9 cellular contexts compared by ENCODE assay signal in the genomic region with DNA sequence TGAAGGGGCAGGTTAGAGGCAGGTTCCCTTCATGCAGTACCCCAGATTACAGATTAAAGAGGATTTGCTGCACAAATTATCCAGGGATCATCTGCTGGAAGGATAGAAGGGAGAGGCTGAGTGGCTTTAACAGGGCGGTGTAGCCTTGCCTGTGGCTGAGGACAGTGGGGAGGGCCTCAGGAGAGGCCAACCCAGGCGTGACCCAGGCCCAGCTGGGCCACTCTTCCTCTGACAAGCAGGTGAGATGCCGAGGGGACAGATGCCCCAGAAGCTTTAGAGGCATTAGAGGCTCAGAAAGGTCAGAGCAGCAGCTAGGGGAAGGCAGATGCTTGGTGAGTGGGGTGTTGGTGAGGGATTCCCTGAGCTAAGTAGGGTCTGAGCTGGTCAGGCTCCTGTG. TPM values are rescaled to one million over a fixed set of nuclear protein-coding genes. Genes with fewer than 3 reads are reported as not detected.
A peak's percentile ranks its signal among the peaks of the same experiment; 100 is the strongest.
DNase-seq lines count a peak whose midpoint lies in the region; ATAC-seq and TF ChIP-seq lines count a peak whose summit lies in the region.
"Had no signal": no experiment of that assay in that cellular context is flagged by ENCODE, and none has a peak within 500 bp of the region (broad histone marks: within the 10 kb centered on the region; RNA-seq: fewer than 3 reads in every experiment).

No MANE protein-coding gene starts in this region.

- no peak for DNase-seq in activated naive CD8-positive, alpha-beta T cell treated with anti-CD3 and anti-CD28 coated beads, Interleukin-2, amount 50 U/mL, for 24 hours
- DNase-seq in breast epithelium (ENCODE audit: low spot score in 2 of 2): no peak
- DNase-seq in memory B cell (ENCODE audit: low spot score in 2 of 2): no peak
- no peak for DNase-seq in tibial artery
- DNase-seq in ACHN: no peak
- DNase-seq: foreskin keratinocyte had no signal

- H3K4me1 Mint-ChIP-seq in activated naive CD8-positive, alpha-beta T cell (ENCODE audit: low read depth): no peaks in the 10 kb centered on the region
- peaks cover 3% of the 10 kb centered on the region for H3K4me1 Mint-ChIP-seq in activated naive CD8-positive, alpha-beta T cell treated with anti-CD3 and anti-CD28 coated beads, Interleukin-2, amount 50 U/mL, for 24 hours
- H3K4me1 Mint-ChIP-seq in memory B cell: peaks cover 4% of the 10 kb centered on the region

- no peaks in the 10 kb centered on the region for H3K27me3 Mint-ChIP-seq in activated naive CD8-positive, alpha-beta T cell
- H3K27me3 Mint-ChIP-seq in activated naive CD8-positive, alpha-beta T cell treated with anti-CD3 and anti-CD28 coated beads, Interleukin-2, amount 50 U/mL, for 24 hours: peaks cover 33% of the 10 kb centered on the region
- peaks cover 9% of the 10 kb centered on the region for H3K27me3 Mint-ChIP-seq in memory B cell

- intact Hi-C loops in breast epithelium (cut with DNase I; ENCODE audit: low total_unique reads): no loop called here
- intact Hi-C loops in tibial artery (cut with DNase I; ENCODE audit: low total_unique reads): loop anchor here (10.0 kb wide), 1 partner anchor 92 kb away; no protein-coding TSS in a partner anchor

- in situ Hi-C loops in ACHN (cut with HindIII; ENCODE audit: low pct_ligation_motif_present, low pct_unique_long_range_greater_than_20kb, low sequenced_read_pairs): no loop called here

- peak overlapping the region in 1 of 2 donors; percentile 5 for H3K27ac ChIP-seq in breast epithelium
- H3K27ac ChIP-seq in tibial artery: peak overlapping the region; percentile 70 to 72
- H3K27ac ChIP-seq: foreskin keratinocyte had no signal

- no peak for ATAC-seq in activated naive CD8-positive, alpha-beta T cell treated with anti-CD3 and anti-CD28 coated beads, Interleukin-2, amount 50 U/mL, for 24 hours
- ATAC-seq in memory B cell (ENCODE audit: low read depth) (no peak), GM21529 (IDR thresholded peaks at IDR 0.05; ENCODE audit: unreplicated experiment) (no peak), GM21723 (IDR thresholded peaks at IDR 0.05; ENCODE audit: unreplicated experiment) (no peak)

- no peaks in the 10 kb centered on the region for H3K27me3 ChIP-seq in breast epithelium
- H3K27me3 ChIP-seq in tibial artery: no peaks in the 10 kb centered on the region

- no peak for TF ChIP-seq POLR2A in breast epithelium (IDR thresholded peaks at IDR 0.05)

- H3K4me1 ChIP-seq in breast epithelium (peaks cover 0 to 5% of the 10 kb centered on the region in 2 donors), tibial artery (peaks cover 0 to 46% (median 38%) of the 10 kb centered on the region in 4 donors)
- H3K4me1 ChIP-seq: foreskin keratinocyte had no signal

- no peak overlapping the region for H3K27ac Mint-ChIP-seq in activated naive CD8-positive, alpha-beta T cell
- no peak overlapping the region for H3K27ac Mint-ChIP-seq in activated naive CD8-positive, alpha-beta T cell treated with anti-CD3 and anti-CD28 coated beads, Interleukin-2, amount 50 U/mL, for 24 hours
- no peak overlapping the region for H3K27ac Mint-ChIP-seq in memory B cell

- no peaks in the 10 kb centered on the region for H3K36me3 ChIP-seq in breast epithelium
- H3K36me3 ChIP-seq in tibial artery: no peaks in the 10 kb centered on the region

- no peaks in the 10 kb centered on the region for H3K36me3 Mint-ChIP-seq in activated naive CD8-positive, alpha-beta T cell
- no peaks in the 10 kb centered on the region for H3K36me3 Mint-ChIP-seq in activated naive CD8-positive, alpha-beta T cell treated with anti-CD3 and anti-CD28 coated beads, Interleukin-2, amount 50 U/mL, for 24 hours (ENCODE audit: low read depth)
- H3K36me3 Mint-ChIP-seq in memory B cell: no peaks in the 10 kb centered on the region

- TF ChIP-seq CTCF in breast epithelium (IDR thresholded peaks at IDR 0.05) (no peak), tibial artery (IDR thresholded peaks at IDR 0.05) (no peak)

- H3K4me3 ChIP-seq in breast epithelium: peak overlapping the region in 2 of 3 donors; percentile 68 to 91
- H3K4me3 ChIP-seq in tibial artery: peak overlapping the region; percentile 58 to 67

- no peaks in the 10 kb centered on the region for H3K9me3 Mint-ChIP-seq in activated naive CD8-positive, alpha-beta T cell (ENCODE audit: low read depth)
- H3K9me3 Mint-ChIP-seq in activated naive CD8-positive, alpha-beta T cell treated with anti-CD3 and anti-CD28 coated beads, Interleukin-2, amount 50 U/mL, for 24 hours: no peaks in the 10 kb centered on the region
- H3K9me3 Mint-ChIP-seq in memory B cell: no peaks in the 10 kb centered on the region

- H3K9me3 ChIP-seq in breast epithelium: no peaks in the 10 kb centered on the region
- H3K9me3 ChIP-seq in tibial artery: no peaks in the 10 kb centered on the region

- peak overlapping the region; percentile 69 for H3K4me3 Mint-ChIP-seq in activated naive CD8-positive, alpha-beta T cell
- H3K4me3 Mint-ChIP-seq in activated naive CD8-positive, alpha-beta T cell treated with anti-CD3 and anti-CD28 coated beads, Interleukin-2, amount 50 U/mL, for 24 hours: no peak overlapping the region
- H3K4me3 Mint-ChIP-seq in memory B cell: peak overlapping the region; percentile 66

RNA-seq across cellular contexts. Expression of gene MTMR4, which starts 18.1 kb away (rescaled TPM):
- 10 to 100 TPM; 35.7 to 53.6 (median 42.7) TPM for total RNA-seq in breast epithelium

RNA-seq across cellular contexts. Expression of gene HSF5, which starts 44.3 kb away (rescaled TPM):
- total RNA-seq in breast epithelium: under 1 TPM; under 0.01 to 0.33 (median 0.32) TPM
- total RNA-seq: foreskin keratinocyte had no signal
